In genomic region chr7:21910253-21910652, GRCh38 we compare ENCODE assay signal across 16 cellular contexts.
"Had no signal": no experiment of that assay in that cellular context is flagged by ENCODE, and none has a peak within 500 bp of the region (broad histone marks: within the 10 kb centered on the region; RNA-seq: fewer than 3 reads in every experiment).

No MANE protein-coding gene starts in this region.

- H3K9me3 ChIP-seq: suprapubic skin, thyroid gland had no signal

- H3K4me3 ChIP-seq: dorsolateral prefrontal cortex, suprapubic skin, thyroid gland had no signal

- H3K27ac ChIP-seq: dorsolateral prefrontal cortex, suprapubic skin, thyroid gland had no signal

- ATAC-seq: esophagus mucosa; left colon; naive thymus-derived CD4-positive, alpha-beta T cell; stimulated activated effector memory CD8-positive, alpha-beta T cell treated with anti-CD3 and anti-CD28 coated beads, Interleukin-12 subunit alpha, Interleukin-12 subunit beta, amount 100 ng/mL, for 72 hours; stimulated activated naive CD8-positive, alpha-beta T cell treated with anti-CD3 and anti-CD28 coated beads, Interleukin-15, Interleukin-2, amounts not matched to agents 100 U/mL and 50 U/mL, for 24 hours had no signal

- H3K27me3 ChIP-seq: suprapubic skin, thyroid gland had no signal

- DNase-seq: cortex of kidney; dorsolateral prefrontal cortex; effector memory CD4-positive, alpha-beta T cell; immature natural killer cell; kidney; left colon; mammary epithelial cell; naive thymus-derived CD4-positive, alpha-beta T cell; nephron progenitor cell; stimulated activated CD4-positive, alpha-beta T cell treated with anti-CD3 and anti-CD28 coated beads, Interleukin-4, amount 100 ng/mL, for 1 hour; stimulated activated CD8-positive, alpha-beta memory T cell treated with anti-CD3 and anti-CD28 coated beads, Interleukin-4, amount 100 ng/mL, for 48 hours; stimulated activated naive CD8-positive, alpha-beta T cell treated with anti-CD3 and anti-CD28 coated beads, Interleukin-15, Interleukin-2, amounts not matched to agents 100 U/mL and 50 U/mL, for 24 hours; thyroid gland had no signal
